1 cellular context compared by ENCODE assay signal in genomic region chr9:60545346-60546315, GRCh38.
TF ChIP-seq lines count a peak whose summit lies in the region.

No MANE protein-coding gene starts in this region.

TF ChIP-seq in HepG2, 621 proteins besides CTCF, POLR2A, EP300 and RAD21 (continued from another document):
- TF ChIP-seq, protein P1, sequence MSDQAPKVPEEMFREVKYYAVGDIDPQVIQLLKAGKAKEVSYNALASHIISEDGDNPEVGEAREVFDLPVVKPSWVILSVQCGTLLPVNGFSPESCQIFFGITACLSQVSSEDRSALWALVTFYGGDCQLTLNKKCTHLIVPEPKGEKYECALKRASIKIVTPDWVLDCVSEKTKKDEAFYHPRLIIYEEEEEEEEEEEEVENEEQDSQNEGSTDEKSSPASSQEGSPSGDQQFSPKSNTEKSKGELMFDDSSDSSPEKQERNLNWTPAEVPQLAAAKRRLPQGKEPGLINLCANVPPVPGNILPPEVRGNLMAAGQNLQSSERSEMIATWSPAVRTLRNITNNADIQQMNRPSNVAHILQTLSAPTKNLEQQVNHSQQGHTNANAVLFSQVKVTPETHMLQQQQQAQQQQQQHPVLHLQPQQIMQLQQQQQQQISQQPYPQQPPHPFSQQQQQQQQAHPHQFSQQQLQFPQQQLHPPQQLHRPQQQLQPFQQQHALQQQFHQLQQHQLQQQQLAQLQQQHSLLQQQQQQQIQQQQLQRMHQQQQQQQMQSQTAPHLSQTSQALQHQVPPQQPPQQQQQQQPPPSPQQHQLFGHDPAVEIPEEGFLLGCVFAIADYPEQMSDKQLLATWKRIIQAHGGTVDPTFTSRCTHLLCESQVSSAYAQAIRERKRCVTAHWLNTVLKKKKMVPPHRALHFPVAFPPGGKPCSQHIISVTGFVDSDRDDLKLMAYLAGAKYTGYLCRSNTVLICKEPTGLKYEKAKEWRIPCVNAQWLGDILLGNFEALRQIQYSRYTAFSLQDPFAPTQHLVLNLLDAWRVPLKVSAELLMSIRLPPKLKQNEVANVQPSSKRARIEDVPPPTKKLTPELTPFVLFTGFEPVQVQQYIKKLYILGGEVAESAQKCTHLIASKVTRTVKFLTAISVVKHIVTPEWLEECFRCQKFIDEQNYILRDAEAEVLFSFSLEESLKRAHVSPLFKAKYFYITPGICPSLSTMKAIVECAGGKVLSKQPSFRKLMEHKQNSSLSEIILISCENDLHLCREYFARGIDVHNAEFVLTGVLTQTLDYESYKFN (CRISPR knock-in tag; conservative IDR thresholded peaks at IDR 0.05): no peak
- TF ChIP-seq MAFG (CRISPR knock-in tag; IDR thresholded peaks at IDR 0.05) (no peak), ZNF235 (CRISPR knock-in tag; IDR thresholded peaks at IDR 0.05; ENCODE audit: borderline replicate concordance) (no peak), KAT8 (CRISPR knock-in tag; IDR thresholded peaks at IDR 0.05) (no peak)
- TF ChIP-seq, protein P2, sequence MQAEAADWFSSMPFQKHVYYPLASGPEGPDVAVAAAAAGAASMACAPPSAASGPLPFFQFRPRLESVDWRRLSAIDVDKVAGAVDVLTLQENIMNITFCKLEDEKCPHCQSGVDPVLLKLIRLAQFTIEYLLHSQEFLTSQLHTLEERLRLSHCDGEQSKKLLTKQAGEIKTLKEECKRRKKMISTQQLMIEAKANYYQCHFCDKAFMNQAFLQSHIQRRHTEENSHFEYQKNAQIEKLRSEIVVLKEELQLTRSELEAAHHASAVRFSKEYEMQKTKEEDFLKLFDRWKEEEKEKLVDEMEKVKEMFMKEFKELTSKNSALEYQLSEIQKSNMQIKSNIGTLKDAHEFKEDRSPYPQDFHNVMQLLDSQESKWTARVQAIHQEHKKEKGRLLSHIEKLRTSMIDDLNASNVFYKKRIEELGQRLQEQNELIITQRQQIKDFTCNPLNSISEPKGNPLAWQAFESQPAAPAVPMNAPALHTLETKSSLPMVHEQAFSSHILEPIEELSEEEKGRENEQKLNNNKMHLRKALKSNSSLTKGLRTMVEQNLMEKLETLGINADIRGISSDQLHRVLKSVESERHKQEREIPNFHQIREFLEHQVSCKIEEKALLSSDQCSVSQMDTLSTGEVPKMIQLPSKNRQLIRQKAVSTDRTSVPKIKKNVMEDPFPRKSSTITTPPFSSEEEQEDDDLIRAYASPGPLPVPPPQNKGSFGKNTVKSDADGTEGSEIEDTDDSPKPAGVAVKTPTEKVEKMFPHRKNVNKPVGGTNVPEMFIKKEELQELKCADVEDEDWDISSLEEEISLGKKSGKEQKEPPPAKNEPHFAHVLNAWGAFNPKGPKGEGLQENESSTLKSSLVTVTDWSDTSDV (CRISPR knock-in tag; IDR thresholded peaks at IDR 0.05): no peak
